Comparison of ENCODE assay signal across 22 cellular contexts in genomic region chr9:135081731-135082130, GRCh38. TPM values are rescaled to one million over a fixed set of nuclear protein-coding genes. Genes with fewer than 3 reads are reported as not detected.
"Had no signal": no experiment of that assay in that cellular context is flagged by ENCODE, and none has a peak within 500 bp of the region (broad histone marks: within the 10 kb centered on the region; RNA-seq: fewer than 3 reads in every experiment).

No MANE protein-coding gene starts in this region.

- DNase-seq: activated CD4-positive, alpha-beta T cell treated with anti-CD3 and anti-CD28 coated beads for 4 hours; activated CD4-positive, alpha-beta T cell treated with anti-CD3 and anti-CD28 coated beads, Interleukin-2, amount 50 U/mL, for 4 hours; activated CD4-positive, CD25-positive, alpha-beta regulatory T cell; activated CD8-positive, alpha-beta memory T cell treated with anti-CD3 and anti-CD28 coated beads for 24 hours; activated gamma-delta T cell; activated naive CD8-positive, alpha-beta T cell treated with anti-CD3 and anti-CD28 coated beads, Interleukin-2, amount 50 U/mL, for 24 hours; amygdala; central memory CD4-positive, alpha-beta T cell; dermis blood vessel endothelial cell; effector CD4-positive, alpha-beta T cell; esophagus squamous epithelium; foreskin melanocyte; retina; stimulated activated naive CD4-positive, alpha-beta T cell; T-helper 1 cell had no signal

- H3K36me3 ChIP-seq: esophagus squamous epithelium, prostate gland, suprapubic skin, tibial artery had no signal

- H3K27ac Mint-ChIP-seq: activated naive CD4-positive, alpha-beta T cell treated with anti-CD3 and anti-CD28 coated beads, Interleukin-2, amount 50 U/mL, for 24 hours; activated naive CD8-positive, alpha-beta T cell treated with anti-CD3 and anti-CD28 coated beads, Interleukin-2, amount 50 U/mL, for 24 hours; memory B cell; naive thymus-derived CD8-positive, alpha-beta T cell; T-helper 2 cell treated with Interferon-gamma antibody and Interleukin-4, amounts not matched to agents 5 μg/mL and 100 μg/mL, for 36 hours had no signal

- H3K36me3 Mint-ChIP-seq: activated naive CD4-positive, alpha-beta T cell treated with anti-CD3 and anti-CD28 coated beads, Interleukin-2, amount 50 U/mL, for 24 hours; memory B cell; naive thymus-derived CD8-positive, alpha-beta T cell had no signal

- H3K9me3 ChIP-seq: esophagus squamous epithelium, prostate gland, suprapubic skin, tibial artery had no signal

- H3K27ac ChIP-seq: esophagus squamous epithelium, prostate gland, suprapubic skin, tibial artery had no signal

- H3K9me3 Mint-ChIP-seq: activated naive CD4-positive, alpha-beta T cell treated with anti-CD3 and anti-CD28 coated beads, Interleukin-2, amount 50 U/mL, for 24 hours; activated naive CD8-positive, alpha-beta T cell treated with anti-CD3 and anti-CD28 coated beads, Interleukin-2, amount 50 U/mL, for 24 hours; memory B cell; naive thymus-derived CD8-positive, alpha-beta T cell; T-helper 2 cell treated with Interferon-gamma antibody and Interleukin-4, amounts not matched to agents 5 μg/mL and 100 μg/mL, for 36 hours had no signal

- H3K4me3 Mint-ChIP-seq: activated naive CD4-positive, alpha-beta T cell treated with anti-CD3 and anti-CD28 coated beads, Interleukin-2, amount 50 U/mL, for 24 hours; activated naive CD8-positive, alpha-beta T cell treated with anti-CD3 and anti-CD28 coated beads, Interleukin-2, amount 50 U/mL, for 24 hours; memory B cell; naive thymus-derived CD8-positive, alpha-beta T cell; T-helper 2 cell treated with Interferon-gamma antibody and Interleukin-4, amounts not matched to agents 5 μg/mL and 100 μg/mL, for 36 hours had no signal

- H3K4me3 ChIP-seq: esophagus squamous epithelium, prostate gland, suprapubic skin, tibial artery had no signal

RNA-seq across cellular contexts. Expression of gene OLFM1, which starts 5.7 kb away (rescaled TPM):
- total RNA-seq: naive thymus-derived CD8-positive, alpha-beta T cell had no signal
- polyA plus RNA-seq: naive thymus-derived CD8-positive, alpha-beta T cell had no signal
